In genomic region chr2:84429328-84429727, GRCh38 we compare ENCODE assay signal across 36 cellular contexts.
"Had no signal": no experiment of that assay in that cellular context is flagged by ENCODE, and none has a peak within 500 bp of the region (broad histone marks: within the 10 kb centered on the region; RNA-seq: fewer than 3 reads in every experiment).

No MANE protein-coding gene starts in this region.

- H3K4me3 ChIP-seq: MG63 had no signal

- H3K27ac Mint-ChIP-seq: activated B cell treated with CpG ODN at 0.5 μM for 24 hours; activated CD4-positive, alpha-beta memory T cell treated with anti-CD3 and anti-CD28 coated beads for 36 hours; activated naive CD4-positive, alpha-beta T cell treated with anti-CD3 and anti-CD28 coated beads, Interleukin-2, amount 10 ng/mL, durations not matched to agents 7 days and 5 days; activated T-helper 1 cell treated with anti-CD3 and anti-CD28 coated beads, Interleukin-12 subunit alpha, Interleukin-12 subunit beta, Interleukin-2, Interleukin-4 antibody, amounts not matched to agents 30 ng/mL and 10 ng/mL and 1 ng/mL, durations not matched to agents 14 hours and 24 hours and 36 hours; T-cell had no signal

- H3K27me3 ChIP-seq: MG63 had no signal

- H3K27me3 Mint-ChIP-seq: activated B cell treated with CpG ODN at 0.5 μM for 24 hours; activated CD4-positive, alpha-beta memory T cell treated with anti-CD3 and anti-CD28 coated beads for 36 hours; activated naive CD4-positive, alpha-beta T cell treated with anti-CD3 and anti-CD28 coated beads, Interleukin-2, amount 10 ng/mL, durations not matched to agents 7 days and 5 days; activated naive CD8-positive, alpha-beta T cell; activated naive CD8-positive, alpha-beta T cell treated with anti-CD3 and anti-CD28 coated beads, Interleukin-2, amount 50 U/mL, for 24 hours; brain; T-cell had no signal

- H3K4me1 Mint-ChIP-seq: activated naive CD4-positive, alpha-beta T cell treated with anti-CD3 and anti-CD28 coated beads, Interleukin-2, amount 10 ng/mL, durations not matched to agents 7 days and 5 days; activated naive CD8-positive, alpha-beta T cell treated with anti-CD3 and anti-CD28 coated beads, Interleukin-2, amount 50 U/mL, for 24 hours had no signal

- H3K27ac ChIP-seq: VCaP had no signal

- DNase-seq: activated B cell treated with CpG ODN at 0.5 μM for 24 hours; activated CD4-positive, alpha-beta memory T cell treated with anti-CD3 and anti-CD28 coated beads for 36 hours; activated CD4-positive, alpha-beta T cell treated with anti-CD3 and anti-CD28 coated beads for 4 hours; activated CD4-positive, alpha-beta T cell treated with anti-CD3 and anti-CD28 coated beads, Interleukin-2, amount 50 U/mL, for 1 hour; activated CD4-positive, CD25-positive, alpha-beta regulatory T cell treated with anti-CD3 and anti-CD28 coated beads, Interleukin-2, amount 50 U/mL, for 72 hours; activated CD8-positive, alpha-beta memory T cell treated with anti-CD3 and anti-CD28 coated beads, Interleukin-2, amount 50 U/mL, for 4 hours; activated effector memory CD4-positive, alpha-beta T cell treated with Interleukin-2 at 50 U/mL for 16 hours; activated naive CD4-positive, alpha-beta T cell treated with anti-CD3 and anti-CD28 coated beads, Interleukin-2, amount 10 ng/mL, durations not matched to agents 7 days and 5 days; activated naive CD8-positive, alpha-beta T cell treated with anti-CD3 and anti-CD28 coated beads, Interleukin-2, amount 50 U/mL, for 24 hours; activated T-cell treated with anti-CD3 and anti-CD28 coated beads for 4 hours; activated T-cell treated with anti-CD3 and anti-CD28 coated beads, Interleukin-2, amount 50 U/mL, for 4 hours; anterior cingulate cortex; central memory CD4-positive, alpha-beta T cell; Karpas-422; MG63; NCI-H1048; NCI-H1105 treated with DMSO at 0.1 percent for 48 hours; NCI-H1436; NCI-H1694; NCI-H1930; NCI-H2081 treated with DMSO at 0.1 percent for 48 hours; NCI-H226; NCI-H446 treated with DMSO at 0.1 percent for 48 hours; NCI-H524; NCI-H69; NCI-H82; SIG-M5; T-cell; T-helper 2 cell; T-helper 9 cell had no signal

- H3K9me3 Mint-ChIP-seq: activated B cell treated with CpG ODN at 0.5 μM for 24 hours; activated CD4-positive, alpha-beta memory T cell treated with anti-CD3 and anti-CD28 coated beads for 36 hours; activated naive CD4-positive, alpha-beta T cell treated with anti-CD3 and anti-CD28 coated beads, Interleukin-2, amount 10 ng/mL, durations not matched to agents 7 days and 5 days; activated naive CD8-positive, alpha-beta T cell treated with anti-CD3 and anti-CD28 coated beads, Interleukin-2, amount 50 U/mL, for 24 hours; activated T-cell treated with anti-CD3 and anti-CD28 coated beads, Interleukin-2, amount 50 U/mL, for 4 hours; activated T-helper 1 cell treated with anti-CD3 and anti-CD28 coated beads, Interleukin-12 subunit alpha, Interleukin-12 subunit beta, Interleukin-2, Interleukin-4 antibody, amounts not matched to agents 30 ng/mL and 10 ng/mL and 1 ng/mL, durations not matched to agents 14 hours and 24 hours and 36 hours; T-cell had no signal

- H3K9me3 ChIP-seq: MG63 had no signal

- H3K4me3 Mint-ChIP-seq: activated B cell treated with CpG ODN at 0.5 μM for 24 hours; activated CD4-positive, alpha-beta memory T cell treated with anti-CD3 and anti-CD28 coated beads for 36 hours; activated naive CD4-positive, alpha-beta T cell treated with anti-CD3 and anti-CD28 coated beads, Interleukin-2, amount 10 ng/mL, durations not matched to agents 7 days and 5 days; activated naive CD8-positive, alpha-beta T cell; activated naive CD8-positive, alpha-beta T cell treated with anti-CD3 and anti-CD28 coated beads, Interleukin-2, amount 50 U/mL, for 24 hours; activated T-cell treated with anti-CD3 and anti-CD28 coated beads, Interleukin-2, amount 50 U/mL, for 4 hours; activated T-helper 1 cell treated with anti-CD3 and anti-CD28 coated beads, Interleukin-12 subunit alpha, Interleukin-12 subunit beta, Interleukin-2, Interleukin-4 antibody, amounts not matched to agents 30 ng/mL and 10 ng/mL and 1 ng/mL, durations not matched to agents 14 hours and 24 hours and 36 hours; brain; T-cell had no signal

- ATAC-seq: activated naive CD8-positive, alpha-beta T cell treated with anti-CD3 and anti-CD28 coated beads, Interleukin-2, amount 50 U/mL, for 24 hours; activated T-cell treated with anti-CD3 and anti-CD28 coated beads, Interleukin-2, amount 50 U/mL, for 4 hours; Panc1; SK-N-SH treated with all-trans-retinoic acid at 6 μM for 48 hours; T-cell had no signal
